8 cellular contexts compared by ENCODE assay signal in the genomic region with DNA sequence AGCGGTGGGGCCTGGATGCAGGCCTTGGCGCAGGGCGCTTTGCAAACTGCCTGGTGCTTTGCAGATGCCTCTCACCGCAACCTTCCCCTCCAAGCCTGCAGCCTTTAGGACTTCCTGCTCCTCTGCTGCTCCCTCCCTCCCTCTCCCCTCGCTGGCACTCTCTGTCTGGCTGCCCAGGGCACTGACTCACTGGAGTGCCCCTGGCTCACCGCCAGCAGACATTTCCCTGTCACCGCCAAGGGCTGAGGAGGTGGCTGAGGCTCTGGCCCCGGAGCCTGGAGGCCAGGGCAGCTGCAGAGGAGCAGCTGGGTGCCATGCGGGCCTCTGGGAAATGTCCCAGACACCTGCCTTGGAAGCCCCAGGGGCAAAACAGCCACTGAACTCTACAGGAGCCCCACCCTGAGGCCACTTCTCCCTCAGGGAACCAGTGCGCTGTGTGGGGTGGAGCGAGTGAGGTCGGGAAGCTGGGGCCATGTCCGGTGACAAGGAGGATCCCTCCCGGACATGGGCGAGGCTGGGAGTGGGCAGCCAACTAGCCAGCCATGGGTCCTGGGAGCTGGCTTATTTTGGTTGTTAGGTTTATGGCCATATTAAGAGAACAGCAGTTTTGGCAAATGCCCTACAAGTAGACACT. TPM values are rescaled to one million over a fixed set of nuclear protein-coding genes. Genes with fewer than 3 reads are reported as not detected.
DNase-seq lines count a peak whose midpoint lies in the region; ATAC-seq and TF ChIP-seq lines count a peak whose summit lies in the region.

No MANE protein-coding gene starts in this region.

- no peak overlapping the region for H3K27ac Mint-ChIP-seq in activated CD8-positive, alpha-beta T cell treated with anti-CD3 and anti-CD28 coated beads, Interleukin-2, amount 10 ng/mL, durations not matched to agents 7 days and 5 days
- H3K27ac Mint-ChIP-seq in endothelial cell (ENCODE audit: unreplicated experiment): no peak overlapping the region

- no peaks in the 10 kb centered on the region for H3K36me3 ChIP-seq in psoas muscle (ENCODE audit: insufficient read depth in 1 of 2, low read depth in 1 of 2)

- peaks cover 21% of the 10 kb centered on the region for H3K4me1 ChIP-seq in psoas muscle

- intact Hi-C loops in psoas muscle (cut with DNase I): loop anchor here (5.0 to 10.0 kb wide), 4 partner anchors 68 to 981 kb away; no protein-coding TSS in a partner anchor

- H3K27ac ChIP-seq in psoas muscle: peak overlapping the region; percentile 85

- no peaks in the 10 kb centered on the region for H3K27me3 ChIP-seq in psoas muscle (ENCODE audit: insufficient read depth in 3 of 3, low read length in 2 of 3)

- TF ChIP-seq CTCF in fibroblast of the aortic adventitia (IDR thresholded peaks at IDR 0.05; ENCODE audit: insufficient read depth, low read length) (no peak), psoas muscle (IDR thresholded peaks at IDR 0.05) (no peak), endothelial cell (IDR thresholded peaks at IDR 0.05; ENCODE audit: unreplicated experiment) (no peak)

- H3K27me3 Mint-ChIP-seq in activated CD8-positive, alpha-beta T cell treated with anti-CD3 and anti-CD28 coated beads, Interleukin-2, amount 10 ng/mL, durations not matched to agents 7 days and 5 days (ENCODE audit: low read depth): no peaks in the 10 kb centered on the region
- peaks cover 7% of the 10 kb centered on the region for H3K27me3 Mint-ChIP-seq in endothelial cell (ENCODE audit: unreplicated experiment)

- POLR2A ChIA-PET in activated CD8-positive, alpha-beta T cell treated with anti-CD3 and anti-CD28 coated beads, Interleukin-2, amount 10 ng/mL, durations not matched to agents 7 days and 5 days (lab: Charles Lee): no interaction called here

- H3K36me3 Mint-ChIP-seq in activated CD8-positive, alpha-beta T cell treated with anti-CD3 and anti-CD28 coated beads, Interleukin-2, amount 10 ng/mL, durations not matched to agents 7 days and 5 days (ENCODE audit: low read depth): no peaks in the 10 kb centered on the region
- H3K36me3 Mint-ChIP-seq in endothelial cell (ENCODE audit: low read depth, unreplicated experiment): peaks cover 8% of the 10 kb centered on the region

- CTCF ChIA-PET in activated CD8-positive, alpha-beta T cell treated with anti-CD3 and anti-CD28 coated beads, Interleukin-2, amount 10 ng/mL, durations not matched to agents 7 days and 5 days (lab: Charles Lee): interaction anchor here (0.8 to 1.3 kb wide), 16 partner anchors 9 to 1091 kb away, joined by 3 to 9 read pairs (median 4); no protein-coding TSS in a partner anchor

- ATAC-seq in HG02610 (IDR thresholded peaks at IDR 0.05; ENCODE audit: unreplicated experiment) (peak; percentile 44), psoas muscle (peak; percentile 95 to 98 (median 95)), GM18520 (IDR thresholded peaks at IDR 0.05; ENCODE audit: unreplicated experiment) (no peak)
- peak; percentile 49 for ATAC-seq in activated CD8-positive, alpha-beta T cell treated with anti-CD3 and anti-CD28 coated beads, Interleukin-2, amount 10 ng/mL, durations not matched to agents 7 days and 5 days

- no peaks in the 10 kb centered on the region for H3K9me3 Mint-ChIP-seq in activated CD8-positive, alpha-beta T cell treated with anti-CD3 and anti-CD28 coated beads, Interleukin-2, amount 10 ng/mL, durations not matched to agents 7 days and 5 days (ENCODE audit: insufficient read depth)
- no peaks in the 10 kb centered on the region for H3K9me3 Mint-ChIP-seq in endothelial cell (ENCODE audit: unreplicated experiment)

- no peak overlapping the region for H3K4me3 Mint-ChIP-seq in activated CD8-positive, alpha-beta T cell treated with anti-CD3 and anti-CD28 coated beads, Interleukin-2, amount 10 ng/mL, durations not matched to agents 7 days and 5 days
- H3K4me3 Mint-ChIP-seq in endothelial cell (ENCODE audit: unreplicated experiment): no peak overlapping the region

- H3K9me3 ChIP-seq in psoas muscle: no peaks in the 10 kb centered on the region

- H3K4me1 Mint-ChIP-seq in activated CD8-positive, alpha-beta T cell treated with anti-CD3 and anti-CD28 coated beads, Interleukin-2, amount 10 ng/mL, durations not matched to agents 7 days and 5 days (ENCODE audit: low read depth): peaks cover 16% of the 10 kb centered on the region
- peaks cover 18% of the 10 kb centered on the region for H3K4me1 Mint-ChIP-seq in endothelial cell (ENCODE audit: unreplicated experiment)

- WGBS in psoas muscle, 3 donors: 19 to 31% (median 19%) methylated on average over 15 of the region's 15 CpGs

- H3K4me3 ChIP-seq in fibroblast of the aortic adventitia (ENCODE audit: low read depth, low read length) (no peak overlapping the region), psoas muscle (peak overlapping the region; percentile 16)

- DNase-seq in CD1c-positive myeloid dendritic cell (ENCODE audit: extremely low spot score): peak; percentile 94
- DNase-seq in NCI-H345 treated with DMSO at 0.1 percent for 48 hours (lab: John Stamatoyannopoulos, UW; ENCODE audit: unreplicated experiment): peak; percentile 84
- peak; percentile 46 for DNase-seq in activated CD8-positive, alpha-beta T cell treated with anti-CD3 and anti-CD28 coated beads, Interleukin-2, amount 10 ng/mL, durations not matched to agents 7 days and 5 days
- peak; percentile 28 for DNase-seq in fibroblast of the aortic adventitia (ENCODE audit: low read depth)
- DNase-seq in psoas muscle: peak; percentile 88 to 95
- no peak for DNase-seq in endothelial cell (ENCODE audit: low spot score)

RNA-seq across cellular contexts. Expression of gene TENT4A, which starts 53.4 kb away (rescaled TPM):
- total RNA-seq in activated CD8-positive, alpha-beta T cell treated with anti-CD3 and anti-CD28 coated beads, Interleukin-2, amount 10 ng/mL, durations not matched to agents 7 days and 5 days: 10 to 100 TPM; 43.1 to 45.5 TPM
- total RNA-seq in fibroblast of the aortic adventitia (ENCODE audit: low replicate concordance): 13.2 and 21.4 TPM in 2 replicates
- total RNA-seq in psoas muscle: 10 to 100 TPM in 3 of 4 donors, 1 to 10 TPM in 1; 8.7 to 19.2 (median 15.2) TPM
- polyA plus RNA-seq in psoas muscle: 10 to 100 TPM in 1 of 3 donors, 1 to 10 TPM in 2; 5.0 to 12.7 (median 8.0) TPM
- total RNA-seq in endothelial cell (ENCODE audit: unreplicated experiment): 24.7 TPM
